8 cellular contexts compared by ENCODE assay signal in the genomic region with DNA sequence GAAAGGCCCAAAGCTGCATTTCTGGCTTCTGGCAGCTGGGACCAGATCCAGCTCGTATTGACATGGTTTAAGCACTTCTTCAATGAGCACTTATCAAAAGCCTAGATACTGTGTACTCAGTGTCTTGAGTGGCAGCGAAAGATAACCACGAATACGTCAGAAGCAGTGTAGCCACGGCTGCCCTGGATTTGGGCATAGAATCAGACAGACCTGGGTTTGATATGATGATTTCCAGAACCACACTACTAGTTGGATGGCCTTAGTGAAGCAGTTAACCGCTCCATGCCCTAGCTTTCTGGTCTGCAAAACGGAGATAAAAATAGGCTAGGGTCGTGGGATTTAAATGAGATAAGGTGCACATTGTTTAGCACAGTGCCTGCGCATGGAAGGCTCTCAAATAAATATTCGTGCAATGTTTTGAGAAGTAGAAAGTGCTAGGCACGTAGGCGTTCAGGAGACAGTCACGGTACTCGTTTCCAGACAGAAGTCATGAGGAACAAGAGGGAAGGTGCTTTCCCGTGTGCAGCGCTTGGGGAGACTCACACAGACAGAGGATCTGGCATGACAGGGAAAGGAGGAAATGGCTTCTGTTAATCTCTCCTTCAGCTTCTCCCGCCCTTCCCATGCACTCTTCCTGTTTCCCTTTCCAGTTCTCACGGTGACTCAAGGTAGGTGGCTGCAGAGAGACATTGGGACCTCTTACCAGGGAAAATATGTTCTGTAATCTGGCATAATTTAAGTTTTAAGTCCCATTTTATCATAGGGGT.
A peak's percentile ranks its signal among the peaks of the same experiment; 100 is the strongest.
DNase-seq lines count a peak whose midpoint lies in the region; ATAC-seq and TF ChIP-seq lines count a peak whose summit lies in the region.

No MANE protein-coding gene starts in this region.

- peaks cover 9% of the 10 kb centered on the region for H3F3A ChIP-seq in neural progenitor cell (ENCODE audit: low read depth)

- H3K27ac ChIP-seq in VCaP (peak overlapping the region; percentile 95), epithelial cell of prostate (peak overlapping the region; percentile 97), neural progenitor cell (no peak overlapping the region)

- no peak for TF ChIP-seq CTCF in VCaP (conservative IDR thresholded peaks at IDR 0.05)
- no peak for TF ChIP-seq CTCF in neural progenitor cell (IDR thresholded peaks at IDR 0.05)

- DNase-seq in epithelial cell of prostate (ENCODE audit: low read depth, low spot score) (peak; percentile 53), neural progenitor cell (ENCODE audit: low spot score) (no peak), cortex of kidney (lab: John Stamatoyannopoulos, UW) (no peak), SKM-1 treated with dmso at 0.1 percent for 144 hours (lab: John Stamatoyannopoulos, UW; ENCODE audit: unreplicated experiment) (no peak), NCI-H748 (lab: John Stamatoyannopoulos, UW; ENCODE audit: unreplicated experiment) (no peak)

- no peaks in the 10 kb centered on the region for H3K9me3 ChIP-seq in neural progenitor cell (ENCODE audit: low read depth)

- H3K4me2 ChIP-seq in neural progenitor cell = no peak overlapping the region

- H3K9me3 Mint-ChIP-seq in neural progenitor cell = no peaks in the 10 kb centered on the region

- H3K27me3 ChIP-seq in neural progenitor cell = peaks cover 6% of the 10 kb centered on the region

- peak overlapping the region; percentile 87 for H3K4me3 Mint-ChIP-seq in neural progenitor cell

- no peaks in the 10 kb centered on the region for H3K36me3 Mint-ChIP-seq in neural progenitor cell

- H3K4me1 Mint-ChIP-seq in neural progenitor cell = peaks cover 31% of the 10 kb centered on the region

- peak overlapping the region; percentile 83 for H2AFZ ChIP-seq in neural progenitor cell (replicated peaks)

- ATAC-seq in GM18868 (IDR thresholded peaks at IDR 0.05; ENCODE audit: unreplicated experiment) (peak; percentile 22), HG03060 (IDR thresholded peaks at IDR 0.05; ENCODE audit: low read depth, unreplicated experiment) (peak; percentile 15)

- peaks cover 13% of the 10 kb centered on the region for H3K4me1 ChIP-seq in neural progenitor cell

- H3K36me3 ChIP-seq in neural progenitor cell = no peaks in the 10 kb centered on the region

- H4K20me1 ChIP-seq in neural progenitor cell (ENCODE audit: low read depth) = no peaks in the 10 kb centered on the region

- peaks cover 9% of the 10 kb centered on the region for H3K27me3 Mint-ChIP-seq in neural progenitor cell (ENCODE audit: insufficient read depth, low read depth)

- no peaks in the 10 kb centered on the region for H3K79me2 ChIP-seq in neural progenitor cell (ENCODE audit: low read depth)

- peak overlapping the region; percentile 62 for H3K27ac Mint-ChIP-seq in neural progenitor cell

- H3K9ac ChIP-seq in neural progenitor cell = no peak overlapping the region

- H3K4me3 ChIP-seq in neural progenitor cell = no peak overlapping the region
